11 cellular contexts compared by ENCODE assay signal in the genomic region with DNA sequence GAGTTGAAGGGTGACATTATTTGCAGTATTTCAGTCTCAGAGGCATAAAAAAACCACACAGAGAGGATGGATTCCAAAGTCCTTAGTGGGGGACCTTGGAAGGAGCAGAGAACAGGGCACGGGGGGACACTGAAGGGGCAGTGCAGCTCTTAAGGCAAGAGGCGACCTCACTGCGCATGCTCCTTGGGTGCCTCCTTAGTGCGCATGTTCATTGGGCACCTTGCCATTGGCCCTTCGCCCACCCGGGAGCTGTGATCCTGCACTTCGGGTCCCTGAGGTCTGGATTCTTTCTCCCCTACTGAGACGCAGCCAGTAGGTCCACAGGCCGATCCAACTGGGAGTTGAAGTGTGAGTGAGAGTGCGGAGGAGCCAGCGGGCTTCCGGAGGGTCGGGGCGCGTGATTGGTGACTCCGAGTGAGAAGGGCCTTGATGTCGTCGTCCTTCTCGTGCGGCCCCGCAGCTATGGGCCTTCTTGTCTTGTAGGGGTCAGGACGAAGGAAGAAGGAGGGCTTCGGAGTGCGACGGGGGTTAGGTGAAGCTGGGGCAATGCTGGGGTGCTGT. TPM values are rescaled to one million over a fixed set of nuclear protein-coding genes. Genes with fewer than 3 reads are reported as not detected.
"Had no signal": no experiment of that assay in that cellular context is flagged by ENCODE, and none has a peak within 500 bp of the region (broad histone marks: within the 10 kb centered on the region; RNA-seq: fewer than 3 reads in every experiment).

A gene with protein sequence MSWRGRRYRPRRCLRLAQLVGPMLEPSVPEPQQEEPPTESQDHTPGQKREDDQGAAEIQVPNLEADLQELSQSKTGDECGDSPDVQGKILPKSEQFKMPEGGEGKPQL (plus strand): TSS at position 223 of the 561 bp plus-strand sequence. CDS start 1,280 bp downstream, outside the sequence.

- FAIRE-seq: HepG2 had no signal

- H3K27ac ChIP-seq: GM23248, HL-60 had no signal

- ATAC-seq: HCT116, HepG2 had no signal

- H3K4me1 ChIP-seq: HAP-1 had no signal

- H3K9ac ChIP-seq: GM23248 had no signal

- H3K9me3 ChIP-seq: HAP-1 had no signal

- H2AFZ ChIP-seq: GM23248 had no signal

- H3K4me3 ChIP-seq: GM23248, HAP-1 had no signal

- DNase-seq: GM23248, GOT3, H7, HFFc6 had no signal

- H3K36me3 ChIP-seq: HAP-1 had no signal

RNA-seq across cellular contexts. Expression of the gene that starts here (rescaled TPM):
- total RNA-seq: GM23248, H4, H7, HepG2, HFFc6, HT1080 had no signal
- polyA plus RNA-seq: GM23248, HepG2, IgD-negative memory B cell had no signal
